In the genomic region with DNA sequence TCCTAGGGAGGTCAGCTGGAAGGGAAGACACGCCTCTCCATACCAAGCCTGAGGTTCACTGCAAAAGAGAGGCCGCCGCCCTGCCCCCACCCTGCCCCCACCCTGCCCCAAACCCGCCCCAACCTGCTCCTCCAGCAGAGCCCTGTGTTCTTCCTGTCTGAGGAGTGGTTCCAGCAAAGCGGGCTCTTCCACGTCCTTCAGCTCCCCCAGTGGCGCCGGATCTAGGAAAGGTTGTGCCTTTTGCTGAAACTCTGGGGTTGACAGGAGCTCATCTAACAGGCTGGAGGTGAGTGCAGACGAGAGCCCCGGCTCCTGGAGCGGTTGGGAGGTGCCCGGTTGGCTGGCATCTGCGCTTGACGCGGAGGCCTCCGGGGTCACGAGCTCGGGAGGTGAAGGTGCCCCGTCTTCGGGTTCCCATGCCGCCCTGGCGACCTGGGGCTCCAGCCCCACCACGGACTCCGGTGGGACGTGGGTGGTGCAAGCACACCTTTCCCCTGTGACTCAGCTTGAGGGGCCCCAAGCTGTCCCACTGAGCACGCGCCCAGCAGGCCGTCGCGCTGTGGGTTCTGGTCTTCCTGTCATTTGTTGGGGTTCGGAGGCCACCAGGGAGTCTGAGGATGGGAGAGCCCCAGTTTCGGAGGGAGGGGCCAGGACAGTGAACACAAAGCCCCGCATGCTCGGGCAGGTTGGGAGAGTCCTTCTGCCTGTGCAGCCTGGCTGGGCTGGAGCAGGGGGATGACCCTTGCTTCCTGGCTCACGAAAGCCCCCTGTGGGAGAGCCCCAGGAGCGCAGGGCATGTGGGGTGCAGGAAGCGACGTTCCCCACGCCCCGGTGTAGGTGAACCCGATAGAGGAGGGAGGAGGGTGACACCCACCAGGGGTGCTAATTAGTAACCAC, we compare ENCODE assay signal across 8 cellular contexts.
DNase-seq lines count a peak whose midpoint lies in the region; ATAC-seq lines count a peak whose summit lies in the region.

No MANE protein-coding gene starts in this region.

- peak; percentile 59 for ATAC-seq in GM18520 (IDR thresholded peaks at IDR 0.05; ENCODE audit: unreplicated experiment)
- peak; percentile 61 for ATAC-seq in HG03045 (IDR thresholded peaks at IDR 0.05; ENCODE audit: unreplicated experiment)

- peak; percentile 44 for DNase-seq in activated CD4-positive, alpha-beta T cell treated with anti-CD3 and anti-CD28 coated beads for 1 hour
- peak; percentile 45 for DNase-seq in effector CD4-positive, alpha-beta T cell
- DNase-seq in middle frontal gyrus (ENCODE audit: extremely low spot score, low spot score) (peak; percentile 5), NOMO-1 treated with dmso at 0.1 percent for 144 hours (lab: John Stamatoyannopoulos, UW; ENCODE audit: unreplicated experiment) (no peak), OCI-M1 (lab: John Stamatoyannopoulos, UW) (no peak)
- DNase-seq in stimulated activated CD8-positive, alpha-beta memory T cell treated with anti-CD3 and anti-CD28 coated beads, Interleukin-4, amount 100 ng/mL, for 24 hours (ENCODE audit: low read depth): peak; percentile 49

Comparison
In these comparisons a context has a peak if more than half of its experiments do, and no peak if none do; other contexts are left out.
1. DNase-seq: peak in activated CD4-positive, alpha-beta T cell treated with anti-CD3 and anti-CD28 coated beads for 1 hour (single experiment), effector CD4-positive, alpha-beta T cell (single experiment), middle frontal gyrus (single experiment) and stimulated activated CD8-positive, alpha-beta memory T cell treated with anti-CD3 and anti-CD28 coated beads, Interleukin-4, amount 100 ng/mL, for 24 hours (single experiment); none in NOMO-1 treated with dmso at 0.1 percent for 144 hours (single experiment) and OCI-M1 (single experiment).